Comparison of ENCODE assay signal across 10 cellular contexts in genomic region chr2:127516031-127516430, GRCh38. TPM values are rescaled to one million over a fixed set of nuclear protein-coding genes. Genes with fewer than 3 reads are reported as not detected.
DNase-seq lines count a peak whose midpoint lies in the region; ATAC-seq and TF ChIP-seq lines count a peak whose summit lies in the region.
"Had no signal": no experiment of that assay in that cellular context is flagged by ENCODE, and none has a peak within 500 bp of the region (broad histone marks: within the 10 kb centered on the region; RNA-seq: fewer than 3 reads in every experiment).

No MANE protein-coding gene starts in this region.

- 48 to 82% methylated on average over 8 to 10 of the region's 10 CpGs for whole genome bisulfite sequencing in esophagus squamous epithelium, 2 donors
- WGBS in upper lobe of left lung, 2 donors, result 72 to 73% methylated on average over 10 of the region's 10 CpGs

- intact Hi-C loops in esophagus squamous epithelium (cut with DNase I), result no loop called here

- H3K4me3 ChIP-seq in esophagus squamous epithelium, result no peak overlapping the region
- H3K4me3 ChIP-seq in upper lobe of left lung, result no peak overlapping the region

- H3K9me3 ChIP-seq in esophagus squamous epithelium (no peaks in the 10 kb centered on the region), upper lobe of left lung (no peaks in the 10 kb centered on the region)

- H3K27me3 ChIP-seq in esophagus squamous epithelium, result no peaks in the 10 kb centered on the region
- no peaks in the 10 kb centered on the region for H3K27me3 ChIP-seq in upper lobe of left lung

- ATAC-seq in upper lobe of left lung (ENCODE audit: low FRiP score in 2 of 2), result peak; percentile 91 to 93
- no peak for ATAC-seq in GM18498 (IDR thresholded peaks at IDR 0.05; ENCODE audit: unreplicated experiment)
- no peak for ATAC-seq in HG02678 (IDR thresholded peaks at IDR 0.05; ENCODE audit: unreplicated experiment)

- H3K4me1 ChIP-seq in esophagus squamous epithelium, result peaks cover 0 to 33% (median 15%) of the 10 kb centered on the region in 3 donors
- H3K4me1 ChIP-seq in upper lobe of left lung, result peaks cover 14 to 40% (median 26%) of the 10 kb centered on the region in 4 donors

- peak overlapping the region in 3 of 4 donors; percentile 49 to 79 (median 71) for H3K27ac ChIP-seq in esophagus squamous epithelium
- peak overlapping the region; percentile 22 to 67 (median 45) for H3K27ac ChIP-seq in upper lobe of left lung
- H3K27ac ChIP-seq: 22Rv1 had no signal

- TF ChIP-seq POLR2A in esophagus squamous epithelium (IDR thresholded peaks at IDR 0.05), result no peak
- no peak for TF ChIP-seq POLR2A in upper lobe of left lung (IDR thresholded peaks at IDR 0.05)

- no peak for TF ChIP-seq EP300 in upper lobe of left lung (IDR thresholded peaks at IDR 0.05)

- DNase-seq in DMS 273 (lab: John Stamatoyannopoulos, UW; ENCODE audit: unreplicated experiment) (peak; percentile 79), DMS 273 treated with DMSO at 0.1 percent for 48 hours (lab: John Stamatoyannopoulos, UW) (no peak), esophagus squamous epithelium (lab: John Stamatoyannopoulos, UW) (no peak), myocyte (ENCODE audit: low read depth) (peak; percentile 86), upper lobe of left lung (peak; percentile 66 to 88), cerebellar nuclear complex (lab: John Stamatoyannopoulos, UW) (no peak)

- TF ChIP-seq CTCF in esophagus squamous epithelium (IDR thresholded peaks at IDR 0.05), result no peak
- no peak for TF ChIP-seq CTCF in upper lobe of left lung (IDR thresholded peaks at IDR 0.05)

- H3K36me3 ChIP-seq in esophagus squamous epithelium, result peaks cover 0 to 85% (median 5%) of the 10 kb centered on the region in 3 donors
- H3K36me3 ChIP-seq in upper lobe of left lung, result peaks cover 3 to 42% (median 13%) of the 10 kb centered on the region in 4 donors

RNA-seq across cellular contexts. Expression of gene IWS1, which starts 10.3 kb away (rescaled TPM):
- total RNA-seq in esophagus squamous epithelium (10 to 100 TPM; 22.0 to 34.1 (median 28.9) TPM), myocyte (56.3 and 71.7 TPM in 2 replicates), upper lobe of left lung (100 to 1,000 TPM in 1 of 6 donors, 10 to 100 TPM in 5; 29.5 to 128 (median 58.6) TPM)
- 31.8 TPM for polyA plus RNA-seq in myocyte (2012)

RNA-seq across cellular contexts. Expression of gene MYO7B, which starts 19.5 kb away (rescaled TPM):
- under 1 TPM in 1 of 4 donors, not detected in 3; 0.19 TPM for total RNA-seq in esophagus squamous epithelium
- 0.16 TPM in 1 of 2 replicates, not detected in the other for total RNA-seq in myocyte
- polyA plus RNA-seq in myocyte (2012), result 1.7 TPM
- total RNA-seq in upper lobe of left lung, result 1 to 10 TPM; 1.2 to 6.1 (median 3.1) TPM
- total RNA-seq: bronchial epithelial cell had no signal

Comparison
In these comparisons a context has a peak if more than half of its experiments do, and no peak if none do; other contexts are left out.
1. DNase-seq: peak in DMS 273 (single experiment), myocyte (single experiment) and upper lobe of left lung (2 of 2); none in DMS 273 treated with DMSO at 0.1 percent for 48 hours (single experiment), esophagus squamous epithelium (single experiment) and cerebellar nuclear complex (0 of 2).
2. ATAC-seq: peak in upper lobe of left lung (2 of 2); none in GM18498 (single experiment) and HG02678 (single experiment).